ENCODE assay signal across 9 cellular contexts in genomic region chr18:44799422-44800421, GRCh38.
A peak's percentile ranks its signal among the peaks of the same experiment; 100 is the strongest.
DNase-seq lines count a peak whose midpoint lies in the region; ATAC-seq and TF ChIP-seq lines count a peak whose summit lies in the region.
"Had no signal": no experiment of that assay in that cellular context is flagged by ENCODE, and none has a peak within 500 bp of the region (broad histone marks: within the 10 kb centered on the region; RNA-seq: fewer than 3 reads in every experiment).

No MANE protein-coding gene starts in this region.

- ATAC-seq in GM21367 (IDR thresholded peaks at IDR 0.05; ENCODE audit: unreplicated experiment) = peak; percentile 54
- ATAC-seq in HG03460 (IDR thresholded peaks at IDR 0.05; ENCODE audit: unreplicated experiment) = peak; percentile 76
- no peak for ATAC-seq in left colon

- peaks cover 6% of the 10 kb centered on the region for H3K9me3 Mint-ChIP-seq in type B pancreatic cell

- H3K36me3 Mint-ChIP-seq in type B pancreatic cell = peaks cover 27% of the 10 kb centered on the region

- H3K4me3 Mint-ChIP-seq in type B pancreatic cell = no peak overlapping the region

- no peak for TF ChIP-seq CTCF in GM10266 (IDR thresholded peaks at IDR 0.05; ENCODE audit: control insufficient read depth, insufficient read depth, low read depth, missing control alignments)
- TF ChIP-seq CTCF in epithelial cell of proximal tubule (conservative IDR thresholded peaks at IDR 0.05; ENCODE audit: low read depth, low read length) = no peak
- TF ChIP-seq CTCF in type B pancreatic cell (conservative IDR thresholded peaks at IDR 0.05) = no peak

- no peaks in the 10 kb centered on the region for H3K27me3 Mint-ChIP-seq in type B pancreatic cell

- peak overlapping the region; percentile 1 for H3K4me3 ChIP-seq in epithelial cell of proximal tubule (ENCODE audit: low read depth, low read length)

- DNase-seq in GM10266 (ENCODE audit: extremely low spot score) (peak; percentile 21), epithelial cell of proximal tubule (ENCODE audit: low read depth) (no peak), medulla oblongata (ENCODE audit: extremely low spot score) (no peak), left colon (no peak), NCI-H524 (lab: John Stamatoyannopoulos, UW) (no peak), type B pancreatic cell (ENCODE audit: extremely low spot score, unreplicated experiment) (no peak)
- DNase-seq: activated CD8-positive, alpha-beta memory T cell treated with anti-CD3 and anti-CD28 coated beads, Interleukin-2, amount 50 U/mL, for 4 hours had no signal

- intact Hi-C loops in left colon (cut with DNase I, micrococcal nuclease) = no loop called here

- peaks cover 54% of the 10 kb centered on the region for H3K4me1 Mint-ChIP-seq in type B pancreatic cell (ENCODE audit: unreplicated experiment)

- H3K27ac Mint-ChIP-seq in type B pancreatic cell = no peak overlapping the region
